ENCODE assay signal across 1 cellular context in genomic region chr7:45885264-45885882, GRCh38.
TF ChIP-seq lines count a peak whose summit lies in the region.

No MANE protein-coding gene starts in this region.

TF ChIP-seq in HepG2, 621 proteins besides CTCF, POLR2A, EP300 and RAD21 (continued from another document and continues in another):
- TF ChIP-seq, protein P1, sequence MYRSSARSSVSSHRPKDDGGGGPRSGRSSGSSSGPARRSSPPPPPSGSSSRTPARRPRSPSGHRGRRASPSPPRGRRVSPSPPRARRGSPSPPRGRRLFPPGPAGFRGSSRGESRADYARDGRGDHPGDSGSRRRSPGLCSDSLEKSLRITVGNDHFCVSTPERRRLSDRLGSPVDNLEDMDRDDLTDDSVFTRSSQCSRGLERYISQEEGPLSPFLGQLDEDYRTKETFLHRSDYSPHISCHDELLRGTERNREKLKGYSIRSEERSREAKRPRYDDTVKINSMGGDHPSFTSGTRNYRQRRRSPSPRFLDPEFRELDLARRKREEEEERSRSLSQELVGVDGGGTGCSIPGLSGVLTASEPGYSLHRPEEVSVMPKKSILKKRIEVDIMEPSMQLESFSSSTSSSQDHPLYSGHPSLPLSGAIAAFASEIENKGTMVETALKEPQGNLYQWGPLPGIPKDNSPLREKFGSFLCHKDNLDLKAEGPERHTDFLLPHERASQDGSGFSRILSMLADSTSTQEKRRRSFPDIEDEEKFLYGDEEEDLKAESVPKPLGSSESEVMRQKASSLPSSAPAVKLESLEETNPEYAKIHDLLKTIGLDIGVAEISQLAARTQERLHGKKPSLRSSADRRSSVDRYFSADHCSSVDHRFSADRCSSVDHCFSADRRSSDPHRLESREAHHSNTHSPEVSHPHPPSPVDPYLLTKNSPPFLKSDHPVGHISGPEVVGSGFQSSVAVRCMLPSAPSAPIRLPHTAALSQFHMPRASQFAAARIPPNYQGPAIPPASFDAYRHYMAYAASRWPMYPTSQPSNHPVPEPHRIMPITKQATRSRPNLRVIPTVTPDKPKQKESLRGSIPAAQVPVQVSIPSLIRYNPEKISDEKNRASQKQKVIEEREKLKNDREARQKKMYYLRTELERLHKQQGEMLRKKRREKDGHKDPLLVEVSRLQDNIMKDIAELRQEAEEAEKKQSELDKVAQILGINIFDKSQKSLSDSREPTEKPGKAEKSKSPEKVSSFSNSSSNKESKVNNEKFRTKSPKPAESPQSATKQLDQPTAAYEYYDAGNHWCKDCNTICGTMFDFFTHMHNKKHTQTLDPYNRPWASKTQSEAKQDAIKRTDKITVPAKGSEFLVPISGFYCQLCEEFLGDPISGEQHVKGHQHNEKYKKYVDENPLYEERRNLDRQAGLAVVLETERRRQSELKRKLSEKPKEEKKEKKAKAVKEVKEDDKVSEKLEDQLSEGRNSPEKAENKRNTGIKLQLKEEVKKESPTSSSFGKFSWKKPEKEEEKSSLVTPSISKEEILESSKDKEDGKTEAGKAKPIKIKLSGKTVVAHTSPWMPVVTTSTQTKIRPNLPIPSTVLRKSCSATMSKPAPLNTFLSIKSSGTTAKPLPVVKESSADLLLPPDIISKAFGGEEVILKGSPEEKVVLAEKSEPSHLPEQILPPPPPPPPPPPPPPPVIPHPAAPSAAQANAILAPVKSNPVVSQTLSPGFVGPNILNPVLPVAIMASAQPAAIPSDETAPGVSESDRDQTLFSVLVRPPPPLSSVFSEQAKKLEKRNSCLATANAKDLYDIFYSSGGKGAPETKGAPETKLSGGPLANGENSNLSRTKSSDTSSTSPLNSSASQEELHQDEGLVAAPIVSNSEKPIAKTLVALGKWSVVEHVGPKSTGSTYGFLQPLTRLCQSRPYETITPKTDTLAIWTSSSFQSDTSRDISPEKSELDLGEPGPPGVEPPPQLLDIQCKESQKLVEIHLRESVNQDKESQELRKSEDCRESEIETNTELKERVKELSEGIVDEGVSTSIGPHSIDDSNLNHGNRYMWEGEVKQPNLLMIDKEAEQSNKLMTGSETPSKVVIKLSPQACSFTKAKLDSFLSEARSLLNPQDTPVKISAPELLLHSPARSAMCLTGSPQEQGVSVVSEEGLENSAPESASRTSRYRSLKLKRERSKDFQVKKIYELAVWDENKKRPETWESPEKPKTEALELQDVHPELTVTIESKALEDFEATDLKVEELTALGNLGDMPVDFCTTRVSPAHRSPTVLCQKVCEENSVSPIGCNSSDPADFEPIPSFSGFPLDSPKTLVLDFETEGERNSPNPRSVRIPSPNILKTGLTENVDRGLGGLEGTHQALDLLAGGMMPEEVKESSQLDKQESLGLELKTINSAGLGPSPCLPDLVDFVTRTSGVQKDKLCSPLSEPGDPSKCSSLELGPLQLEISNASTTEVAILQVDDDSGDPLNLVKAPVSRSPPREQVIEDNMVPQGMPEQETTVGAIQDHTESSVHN (CRISPR knock-in tag; IDR thresholded peaks at IDR 0.05), result peak; percentile 80; the same call in 1 of the 2 replicates
- TF ChIP-seq CEBPZ (IDR thresholded peaks at IDR 0.05; ENCODE audit: low read length), result no peak
- TF ChIP-seq ZZZ3 (CRISPR knock-in tag; IDR thresholded peaks at IDR 0.05; ENCODE audit: borderline replicate concordance), result no peak
- TF ChIP-seq POGK (CRISPR knock-in tag; conservative IDR thresholded peaks at IDR 0.05), result peak; percentile 91
- peak; percentile 43; the same call in 1 of the 2 replicates for TF ChIP-seq RBFOX2 (IDR thresholded peaks at IDR 0.05; ENCODE audit: low read depth, low read length)
- TF ChIP-seq IRF2 (CRISPR knock-in tag; IDR thresholded peaks at IDR 0.05), result peak; percentile 89
- TF ChIP-seq ZNF790 (CRISPR knock-in tag; IDR thresholded peaks at IDR 0.05; ENCODE audit: borderline replicate concordance), result no peak
- TF ChIP-seq HOXA7 (CRISPR knock-in tag; IDR thresholded peaks at IDR 0.05), result no peak
- no peak for TF ChIP-seq ZNF75D (CRISPR knock-in tag; IDR thresholded peaks at IDR 0.05; ENCODE audit: borderline replicate concordance)
- TF ChIP-seq, protein P2, sequence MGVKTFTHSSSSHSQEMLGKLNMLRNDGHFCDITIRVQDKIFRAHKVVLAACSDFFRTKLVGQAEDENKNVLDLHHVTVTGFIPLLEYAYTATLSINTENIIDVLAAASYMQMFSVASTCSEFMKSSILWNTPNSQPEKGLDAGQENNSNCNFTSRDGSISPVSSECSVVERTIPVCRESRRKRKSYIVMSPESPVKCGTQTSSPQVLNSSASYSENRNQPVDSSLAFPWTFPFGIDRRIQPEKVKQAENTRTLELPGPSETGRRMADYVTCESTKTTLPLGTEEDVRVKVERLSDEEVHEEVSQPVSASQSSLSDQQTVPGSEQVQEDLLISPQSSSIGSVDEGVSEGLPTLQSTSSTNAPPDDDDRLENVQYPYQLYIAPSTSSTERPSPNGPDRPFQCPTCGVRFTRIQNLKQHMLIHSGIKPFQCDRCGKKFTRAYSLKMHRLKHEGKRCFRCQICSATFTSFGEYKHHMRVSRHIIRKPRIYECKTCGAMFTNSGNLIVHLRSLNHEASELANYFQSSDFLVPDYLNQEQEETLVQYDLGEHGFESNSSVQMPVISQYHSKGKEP (CRISPR knock-in tag; IDR thresholded peaks at IDR 0.05), result no peak
- TF ChIP-seq CHCHD3 (CRISPR knock-in tag; IDR thresholded peaks at IDR 0.05), result no peak
- TF ChIP-seq ZBTB14 (CRISPR knock-in tag; IDR thresholded peaks at IDR 0.05), result no peak
- TF ChIP-seq TMF1 (CRISPR knock-in tag; IDR thresholded peaks at IDR 0.05; ENCODE audit: low read depth), result peak; percentile 35; the same call in 1 of the 2 replicates
- TF ChIP-seq ZNF607 (CRISPR knock-in tag; IDR thresholded peaks at IDR 0.05; ENCODE audit: borderline replicate concordance), result peak; percentile 82; the same call in 1 of the 2 replicates
- peak; percentile 93 for TF ChIP-seq MEF2D (CRISPR knock-in tag; IDR thresholded peaks at IDR 0.05)
- peak; percentile 91 for TF ChIP-seq SKIL (CRISPR knock-in tag; IDR thresholded peaks at IDR 0.05; ENCODE audit: borderline replicate concordance)
- TF ChIP-seq RELA (CRISPR knock-in tag; IDR thresholded peaks at IDR 0.05), result 0 out of 2 replicates have a peak, but pooled peaks have one; percentile 45
- TF ChIP-seq, protein P3, sequence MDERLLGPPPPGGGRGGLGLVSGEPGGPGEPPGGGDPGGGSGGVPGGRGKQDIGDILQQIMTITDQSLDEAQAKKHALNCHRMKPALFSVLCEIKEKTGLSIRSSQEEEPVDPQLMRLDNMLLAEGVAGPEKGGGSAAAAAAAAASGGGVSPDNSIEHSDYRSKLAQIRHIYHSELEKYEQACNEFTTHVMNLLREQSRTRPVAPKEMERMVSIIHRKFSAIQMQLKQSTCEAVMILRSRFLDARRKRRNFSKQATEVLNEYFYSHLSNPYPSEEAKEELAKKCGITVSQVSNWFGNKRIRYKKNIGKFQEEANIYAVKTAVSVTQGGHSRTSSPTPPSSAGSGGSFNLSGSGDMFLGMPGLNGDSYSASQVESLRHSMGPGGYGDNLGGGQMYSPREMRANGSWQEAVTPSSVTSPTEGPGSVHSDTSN (CRISPR knock-in tag; IDR thresholded peaks at IDR 0.05), result no peak
- no peak for TF ChIP-seq GTF2F1 (IDR thresholded peaks at IDR 0.05; ENCODE audit: low read length)
- TF ChIP-seq PRDM15 (CRISPR knock-in tag; IDR thresholded peaks at IDR 0.05), result no peak
- TF ChIP-seq, protein P4, sequence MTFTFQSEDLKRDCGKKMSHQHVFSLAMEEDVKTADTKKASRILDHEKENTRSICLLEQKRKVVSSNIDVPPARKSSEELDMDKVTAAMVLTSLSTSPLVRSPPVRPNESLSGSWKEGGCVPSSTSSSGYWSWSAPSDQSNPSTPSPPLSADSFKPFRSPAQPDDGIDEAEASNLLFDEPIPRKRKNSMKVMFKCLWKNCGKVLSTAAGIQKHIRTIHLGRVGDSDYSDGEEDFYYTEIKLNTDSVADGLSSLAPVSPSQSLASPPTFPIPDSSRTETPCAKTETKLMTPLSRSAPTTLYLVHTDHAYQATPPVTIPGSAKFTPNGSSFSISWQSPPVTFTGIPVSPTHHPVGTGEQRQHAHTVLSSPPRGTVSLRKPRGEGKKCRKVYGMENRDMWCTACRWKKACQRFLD (CRISPR knock-in tag; IDR thresholded peaks at IDR 0.05; ENCODE audit: borderline replicate concordance), result no peak
- TF ChIP-seq ARNT2 (CRISPR knock-in tag; IDR thresholded peaks at IDR 0.05; ENCODE audit: low read depth), result peak; percentile 67; the same call in 1 of the 2 replicates
- TF ChIP-seq KDM5A (IDR thresholded peaks at IDR 0.05; ENCODE audit: borderline replicate concordance, low read length), result no peak; the same call in 1 of the 2 replicates
- no peak for TF ChIP-seq TRIM24 (CRISPR knock-in tag; IDR thresholded peaks at IDR 0.05)
- TF ChIP-seq JDP2 (CRISPR knock-in tag; IDR thresholded peaks at IDR 0.05; ENCODE audit: borderline replicate concordance), result peak; percentile 79; the same call in 1 of the 2 replicates
- peak; percentile 58; the same call in 1 of the 2 replicates for TF ChIP-seq ZNF24 (IDR thresholded peaks at IDR 0.05)
- 0 out of 2 replicates have a peak, but pooled peaks have one; percentile 81 for TF ChIP-seq ZNF792 (CRISPR knock-in tag; IDR thresholded peaks at IDR 0.05)
- TF ChIP-seq EED (CRISPR knock-in tag; IDR thresholded peaks at IDR 0.05), result no peak
- TF ChIP-seq POLR2AphosphoS2 (IDR thresholded peaks at IDR 0.05; ENCODE audit: low read depth, low read length), result no peak
